2 cellular contexts compared by ENCODE assay signal in the genomic region with DNA sequence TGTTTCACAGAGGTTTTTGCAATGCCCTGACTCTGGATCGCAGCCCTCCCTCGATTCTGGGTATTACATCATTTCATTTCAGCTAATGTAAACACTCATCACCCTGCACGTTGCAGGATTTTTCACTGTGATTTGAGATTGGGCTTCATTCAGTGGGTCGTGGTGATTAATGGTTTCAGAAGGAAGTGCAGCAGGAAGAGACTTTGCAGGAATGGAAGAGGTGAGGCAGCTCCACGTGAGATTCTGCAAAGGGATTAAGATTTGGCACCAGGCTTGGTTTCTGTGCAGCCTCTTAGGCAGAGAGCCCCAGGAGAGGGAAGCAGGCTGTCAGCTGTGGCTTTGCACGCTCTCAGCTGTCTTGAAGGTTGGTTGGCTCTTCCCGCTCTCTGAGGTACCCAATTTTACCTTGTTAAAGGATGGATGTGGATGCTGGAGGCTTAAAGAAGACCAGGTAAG.
TF ChIP-seq lines count a peak whose summit lies in the region.

No MANE protein-coding gene starts in this region.

TF ChIP-seq in A549, 52 proteins besides CTCF, POLR2A, EP300 and RAD21 (continued from another document):
- TF ChIP-seq POLR2AphosphoS2 (conservative IDR thresholded peaks at IDR 0.05; ENCODE audit: low read length): no peak
- TF ChIP-seq SMC3 (IDR thresholded peaks at IDR 0.05): peak; percentile 12; the same call in 1 of the 3 replicates
- TF ChIP-seq FOSB (CRISPR knock-in tag; IDR thresholded peaks at IDR 0.05): no peak
- no peak for TF ChIP-seq HOXB13 (CRISPR knock-in tag; IDR thresholded peaks at IDR 0.05; ENCODE audit: low read depth)
- TF ChIP-seq CEBPB (IDR thresholded peaks at IDR 0.05): peak; percentile 42 to 81; a peak in 3 of 4 replicates

TF ChIP-seq in IMR-90, 13 proteins besides CTCF, POLR2A, EP300 and RAD21 (continued from another document):
- TF ChIP-seq RCOR1 (IDR thresholded peaks at IDR 0.05; ENCODE audit: insufficient replicate concordance, low read length) (no peak), MAZ (IDR thresholded peaks at IDR 0.05; ENCODE audit: borderline replicate concordance, low read depth, low read length) (no peak), FOS (IDR thresholded peaks at IDR 0.05; ENCODE audit: low read depth, low read length) (no peak), CEBPB (IDR thresholded peaks at IDR 0.05; ENCODE audit: low read depth, low read length) (peak; percentile 87), MXI1 (IDR thresholded peaks at IDR 0.05; ENCODE audit: borderline replicate concordance, low read depth, low read length) (peak; percentile 88), SMC3 (IDR thresholded peaks at IDR 0.05; ENCODE audit: low read depth, low read length) (no peak), NFE2L2 (IDR thresholded peaks at IDR 0.05; ENCODE audit: low read depth, low read length) (no peak)
- TF ChIP-seq, protein P1, sequence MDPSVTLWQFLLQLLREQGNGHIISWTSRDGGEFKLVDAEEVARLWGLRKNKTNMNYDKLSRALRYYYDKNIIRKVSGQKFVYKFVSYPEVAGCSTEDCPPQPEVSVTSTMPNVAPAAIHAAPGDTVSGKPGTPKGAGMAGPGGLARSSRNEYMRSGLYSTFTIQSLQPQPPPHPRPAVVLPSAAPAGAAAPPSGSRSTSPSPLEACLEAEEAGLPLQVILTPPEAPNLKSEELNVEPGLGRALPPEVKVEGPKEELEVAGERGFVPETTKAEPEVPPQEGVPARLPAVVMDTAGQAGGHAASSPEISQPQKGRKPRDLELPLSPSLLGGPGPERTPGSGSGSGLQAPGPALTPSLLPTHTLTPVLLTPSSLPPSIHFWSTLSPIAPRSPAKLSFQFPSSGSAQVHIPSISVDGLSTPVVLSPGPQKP (IDR thresholded peaks at IDR 0.05; ENCODE audit: borderline replicate concordance, low read depth, low read length): no peak
